ENCODE assay signal across 11 cellular contexts in the genomic region with DNA sequence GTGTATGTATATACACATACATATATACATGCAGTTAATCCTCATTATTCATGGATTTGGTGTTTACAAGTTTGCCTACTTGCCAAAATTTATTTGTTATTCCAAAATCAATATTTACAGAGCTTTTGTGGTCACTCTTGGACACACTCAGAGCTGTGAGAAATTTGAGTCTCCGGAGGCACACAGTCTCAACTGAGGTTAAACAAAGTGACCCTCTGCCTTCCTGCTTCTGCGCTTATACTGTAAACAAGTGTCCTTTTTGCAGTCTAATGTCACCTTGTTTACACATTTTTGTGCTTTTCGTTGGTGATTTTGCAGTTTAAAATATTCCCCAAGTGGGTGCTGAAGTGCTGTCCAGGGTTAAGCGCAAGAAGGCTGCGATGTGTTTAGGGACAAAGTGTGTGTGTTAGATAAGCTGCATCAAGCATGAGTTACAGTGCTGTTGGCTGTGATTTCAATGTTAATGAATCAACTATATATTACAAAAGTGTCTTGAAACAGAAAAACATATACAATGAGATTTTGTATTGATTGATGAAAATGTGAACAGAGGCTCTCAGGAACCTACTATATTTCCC. TPM values are rescaled to one million over a fixed set of nuclear protein-coding genes. Genes with fewer than 3 reads are reported as not detected.
A peak's percentile ranks its signal among the peaks of the same experiment; 100 is the strongest.
DNase-seq lines count a peak whose midpoint lies in the region; ATAC-seq, FAIRE-seq and TF ChIP-seq lines count a peak whose summit lies in the region.
"Had no signal": no experiment of that assay in that cellular context is flagged by ENCODE, and none has a peak within 500 bp of the region (broad histone marks: within the 10 kb centered on the region; RNA-seq: fewer than 3 reads in every experiment).

No MANE protein-coding gene starts in this region.

- no peak overlapping the region for H3K4me3 ChIP-seq in astrocyte (ENCODE audit: insufficient read depth, low read depth, low read length)
- H3K4me3 ChIP-seq: heart right ventricle, skin epidermis had no signal

- H3K27ac Mint-ChIP-seq in astrocyte (ENCODE audit: unreplicated experiment), result no peak overlapping the region
- H3K27ac Mint-ChIP-seq in nephron progenitor cell, result peak overlapping the region; percentile 85

- H4K20me1 ChIP-seq in astrocyte (ENCODE audit: insufficient read depth, low read length), result no peaks in the 10 kb centered on the region

- FAIRE-seq in astrocyte (lab: Jason Lieb, UNC), result no peak

- no peaks in the 10 kb centered on the region for H3K36me3 ChIP-seq in astrocyte (ENCODE audit: insufficient read depth, low read length)
- H3K36me3 ChIP-seq: heart right ventricle had no signal

- H3K4me3 Mint-ChIP-seq in astrocyte (ENCODE audit: unreplicated experiment), result no peak overlapping the region
- peak overlapping the region; percentile 31 for H3K4me3 Mint-ChIP-seq in nephron progenitor cell

- H3K36me3 Mint-ChIP-seq in astrocyte (ENCODE audit: low read depth, unreplicated experiment) (no peaks in the 10 kb centered on the region), nephron progenitor cell (ENCODE audit: low read depth) (no peaks in the 10 kb centered on the region)

- H3K27me3 Mint-ChIP-seq in astrocyte (ENCODE audit: low read depth, unreplicated experiment), result no peaks in the 10 kb centered on the region
- peaks cover 7% of the 10 kb centered on the region for H3K27me3 Mint-ChIP-seq in nephron progenitor cell (ENCODE audit: low read depth, poor library complexity)

- no peak overlapping the region for H2AFZ ChIP-seq in astrocyte (ENCODE audit: low read depth, low read length)

- H3K79me2 ChIP-seq in astrocyte (ENCODE audit: insufficient read depth, low read length), result no peaks in the 10 kb centered on the region

- no peaks in the 10 kb centered on the region for H3K9me3 ChIP-seq in astrocyte (ENCODE audit: insufficient read depth, low read depth, low read length)
- H3K9me3 ChIP-seq: heart right ventricle had no signal

- ATAC-seq in GM18502 (IDR thresholded peaks at IDR 0.05; ENCODE audit: poor library complexity, unreplicated experiment) (no peak), GM19351 (IDR thresholded peaks at IDR 0.05; ENCODE audit: unreplicated experiment) (no peak)

- peaks cover 17% of the 10 kb centered on the region for H3K4me1 ChIP-seq in astrocyte (ENCODE audit: insufficient read depth, low read length)

- peaks cover 2% of the 10 kb centered on the region for H3K27me3 ChIP-seq in astrocyte (ENCODE audit: insufficient read depth, low read length)
- H3K27me3 ChIP-seq: heart right ventricle had no signal

- no peak overlapping the region for H3K9ac ChIP-seq in astrocyte (ENCODE audit: low read length)

- peak overlapping the region; percentile 40 for H3K4me2 ChIP-seq in astrocyte (ENCODE audit: low read length)

- H3K4me1 Mint-ChIP-seq in astrocyte (ENCODE audit: low read depth, unreplicated experiment), result peaks cover 16% of the 10 kb centered on the region
- peaks cover 41% of the 10 kb centered on the region for H3K4me1 Mint-ChIP-seq in nephron progenitor cell

- TF ChIP-seq CTCF in astrocyte (IDR thresholded peaks at IDR 0.05; ENCODE audit: insufficient read depth, low read depth, low read length) (no peak), nephron progenitor cell (IDR thresholded peaks at IDR 0.05) (no peak)

- DNase-seq in NCI-H510A treated with DMSO at 0.1 percent for 48 hours (lab: John Stamatoyannopoulos, UW), result peak; percentile 36
- no peak for DNase-seq in NCI-H510A (lab: John Stamatoyannopoulos, UW)
- peak; percentile 79 for DNase-seq in NCI-H2029 treated with DMSO at 0.1 percent for 48 hours (lab: John Stamatoyannopoulos, UW)
- no peak for DNase-seq in astrocyte (ENCODE audit: low read depth)
- DNase-seq in nephron progenitor cell, result no peak
- DNase-seq in DMS114 treated with DMSO at 0.1 percent for 48 hours (lab: John Stamatoyannopoulos, UW; ENCODE audit: unreplicated experiment), result no peak
- DNase-seq: GOT3, heart right ventricle had no signal

- H3K9me3 Mint-ChIP-seq in astrocyte (ENCODE audit: unreplicated experiment) (no peaks in the 10 kb centered on the region), nephron progenitor cell (peaks cover 12% of the 10 kb centered on the region)

- no peak overlapping the region for H3K27ac ChIP-seq in astrocyte (ENCODE audit: low read depth, low read length)

RNA-seq across cellular contexts. Expression of gene LTA4H, which starts 13.1 kb away (rescaled TPM):
- total RNA-seq in astrocyte, result 63.7 and 67.6 TPM in 2 replicates

RNA-seq across cellular contexts. Expression of gene HAL, which starts 52.3 kb away (rescaled TPM):
- 0.10 and 0.20 TPM in 2 replicates for total RNA-seq in astrocyte

Comparison
In these comparisons a context has a peak if more than half of its experiments do, and no peak if none do; other contexts are left out.
1. DNase-seq: peak in NCI-H510A treated with DMSO at 0.1 percent for 48 hours (single experiment) and NCI-H2029 treated with DMSO at 0.1 percent for 48 hours (single experiment); none in NCI-H510A (single experiment), astrocyte (single experiment), nephron progenitor cell (single experiment) and DMS114 treated with DMSO at 0.1 percent for 48 hours (single experiment).